Comparison of ENCODE assay signal across 8 cellular contexts in genomic region chr7:130904031-130904757, GRCh38.
DNase-seq lines count a peak whose midpoint lies in the region; ATAC-seq and TF ChIP-seq lines count a peak whose summit lies in the region.

No MANE protein-coding gene starts in this region.

- TF ChIP-seq CTCF in HFFc6 (IDR thresholded peaks at IDR 0.05) = no peak

- H3K4me3 Mint-ChIP-seq in HFFc6 = peak overlapping the region; percentile 99
- H3K4me3 Mint-ChIP-seq in activated CD4-positive, alpha-beta memory T cell treated with anti-CD3 and anti-CD28 coated beads for 36 hours = peak overlapping the region; percentile 14

- H3K27me3 Mint-ChIP-seq in HFFc6 (ENCODE audit: insufficient read depth) = peaks cover 69% of the 10 kb centered on the region
- H3K27me3 Mint-ChIP-seq in activated CD4-positive, alpha-beta memory T cell treated with anti-CD3 and anti-CD28 coated beads for 36 hours = peaks cover 6% of the 10 kb centered on the region

- CTCF ChIA-PET in activated CD4-positive, alpha-beta memory T cell treated with anti-CD3 and anti-CD28 coated beads for 36 hours (lab: Charles Lee) = interaction anchor here (0.7 kb wide), 1 partner anchor 84 kb away, joined by 4 read pairs; no protein-coding TSS in a partner anchor

- intact Hi-C loops in activated CD4-positive, alpha-beta memory T cell treated with anti-CD3 and anti-CD28 coated beads for 36 hours (cut with micrococcal nuclease) = loop anchor here (1.0 kb wide), 1 partner anchor 9 kb away; no protein-coding TSS in a partner anchor

- H3K9me3 Mint-ChIP-seq in HFFc6 = peaks cover 11% of the 10 kb centered on the region
- H3K9me3 Mint-ChIP-seq in activated CD4-positive, alpha-beta memory T cell treated with anti-CD3 and anti-CD28 coated beads for 36 hours = no peaks in the 10 kb centered on the region

- peaks cover 89% of the 10 kb centered on the region for H3K36me3 Mint-ChIP-seq in HFFc6 (ENCODE audit: low read depth)
- H3K36me3 Mint-ChIP-seq in activated CD4-positive, alpha-beta memory T cell treated with anti-CD3 and anti-CD28 coated beads for 36 hours = peaks cover 87% of the 10 kb centered on the region

- H3K27ac Mint-ChIP-seq in HFFc6 = peak overlapping the region; percentile 94
- peak overlapping the region; percentile 89 for H3K27ac Mint-ChIP-seq in activated CD4-positive, alpha-beta memory T cell treated with anti-CD3 and anti-CD28 coated beads for 36 hours

- DNase-seq in HFFc6 (peak; percentile 98), glomerular endothelial cell (ENCODE audit: extremely low read depth, low read depth, low spot score) (peak; percentile 93), epidermal melanocyte (ENCODE audit: insufficient read length, low spot score) (no peak), NCI-H345 (lab: John Stamatoyannopoulos, UW) (no peak)
- no peak for DNase-seq in activated CD4-positive, alpha-beta memory T cell treated with anti-CD3 and anti-CD28 coated beads for 36 hours
- peak; percentile 32 for DNase-seq in stimulated activated CD8-positive, alpha-beta memory T cell treated with anti-CD3 and anti-CD28 coated beads, Interleukin-4, amount 100 ng/mL, for 48 hours
- no peak for DNase-seq in effector CD4-positive, alpha-beta T cell

- POLR2A ChIA-PET in activated CD4-positive, alpha-beta memory T cell treated with anti-CD3 and anti-CD28 coated beads for 36 hours (lab: Charles Lee) = interaction anchor here (1.5 to 1.8 kb wide), 2 partner anchors 8 to 11 kb away, joined by 7 to 10 read pairs; no protein-coding TSS in a partner anchor

- H3K4me1 Mint-ChIP-seq in HFFc6 (ENCODE audit: low read depth) = peaks cover 95% of the 10 kb centered on the region
- H3K4me1 Mint-ChIP-seq in activated CD4-positive, alpha-beta memory T cell treated with anti-CD3 and anti-CD28 coated beads for 36 hours (ENCODE audit: low read depth) = peaks cover 92% of the 10 kb centered on the region

- ATAC-seq in HG03095 (IDR thresholded peaks at IDR 0.05; ENCODE audit: unreplicated experiment) = no peak

Comparison
In these comparisons a context has a peak if more than half of its experiments do, and no peak if none do; other contexts are left out.
1. DNase-seq: peak in HFFc6 (single experiment), glomerular endothelial cell (single experiment) and stimulated activated CD8-positive, alpha-beta memory T cell treated with anti-CD3 and anti-CD28 coated beads, Interleukin-4, amount 100 ng/mL, for 48 hours (single experiment); none in activated CD4-positive, alpha-beta memory T cell treated with anti-CD3 and anti-CD28 coated beads for 36 hours (single experiment), effector CD4-positive, alpha-beta T cell (single experiment), epidermal melanocyte (single experiment) and NCI-H345 (single experiment).